In genomic region chr3:50163572-50163971, GRCh38 we compare ENCODE assay signal across 16 cellular contexts. TPM values are rescaled to one million over a fixed set of nuclear protein-coding genes. Genes with fewer than 3 reads are reported as not detected.
DNase-seq lines count a peak whose midpoint lies in the region; ATAC-seq and TF ChIP-seq lines count a peak whose summit lies in the region.
"Had no signal": no experiment of that assay in that cellular context is flagged by ENCODE, and none has a peak within 500 bp of the region (broad histone marks: within the 10 kb centered on the region; RNA-seq: fewer than 3 reads in every experiment).

No MANE protein-coding gene starts in this region.

- H3K4me1 ChIP-seq in Panc1 (ENCODE audit: control insufficient read depth, insufficient read depth, low read length): peaks cover 97% of the 10 kb centered on the region
- H3K4me1 ChIP-seq in neural progenitor cell: peaks cover 60% of the 10 kb centered on the region
- peaks cover 59 to 100% (median 71%) of the 10 kb centered on the region in 4 donors for H3K4me1 ChIP-seq in transverse colon

- TF ChIP-seq CTCF in Panc1 (IDR thresholded peaks at IDR 0.05): no peak
- no peak for TF ChIP-seq CTCF in neural progenitor cell (IDR thresholded peaks at IDR 0.05)
- TF ChIP-seq CTCF in transverse colon (IDR thresholded peaks at IDR 0.05): no peak

- BruUV-seq in Panc1 (replicated peaks; lab: Mats Ljungman, UMichigan): no TSS peak

- DNase-seq in Panc1 (ENCODE audit: low read depth, low spot score) (no peak), epithelial cell of prostate (ENCODE audit: low read depth, low spot score) (no peak), neural progenitor cell (ENCODE audit: low spot score) (no peak), transverse colon (no peak), DMS 273 (lab: John Stamatoyannopoulos, UW; ENCODE audit: unreplicated experiment) (no peak)
- DNase-seq in activated T-cell treated with anti-CD3 and anti-CD28 coated beads, Interleukin-2, amount 50 U/mL, for 4 hours: no peak
- DNase-seq: activated CD8-positive, alpha-beta T cell treated with anti-CD3 and anti-CD28 coated beads, Interleukin-2, amount 10 ng/mL, durations not matched to agents 7 days and 5 days; activated effector memory CD4-positive, alpha-beta T cell treated with anti-CD3 and anti-CD28 coated beads, Interleukin-2, amount 50 U/mL, for 16 hours; Calu3; NCI-H1092 treated with DMSO at 0.1 percent for 48 hours; RPMI8226 had no signal

- peaks cover 10% of the 10 kb centered on the region for H3K27me3 Mint-ChIP-seq in neural progenitor cell (ENCODE audit: insufficient read depth, low read depth)
- H3K27me3 Mint-ChIP-seq in activated T-cell treated with anti-CD3 and anti-CD28 coated beads, Interleukin-2, amount 50 U/mL, for 4 hours (ENCODE audit: low read depth): peaks cover 3% of the 10 kb centered on the region

- no peak overlapping the region for H3K4me3 Mint-ChIP-seq in neural progenitor cell
- H3K4me3 Mint-ChIP-seq in activated T-cell treated with anti-CD3 and anti-CD28 coated beads, Interleukin-2, amount 50 U/mL, for 4 hours: no peak overlapping the region
- H3K4me3 Mint-ChIP-seq: activated CD8-positive, alpha-beta T cell treated with anti-CD3 and anti-CD28 coated beads, Interleukin-2, amount 10 ng/mL, durations not matched to agents 7 days and 5 days; stimulated activated effector memory CD8-positive, alpha-beta T cell treated with anti-CD3 and anti-CD28 coated beads, Interleukin-12 subunit alpha, Interleukin-12 subunit beta, amount 100 ng/mL, for 72 hours had no signal

- CTCF ChIA-PET in Panc1 (lab: Charles Lee): interaction anchor here (0.6 kb wide), 1 partner anchor 63 kb away, joined by 4 read pairs; no protein-coding TSS in a partner anchor

- H3K27ac ChIP-seq in Panc1 (ENCODE audit: low read length) (peak overlapping the region; percentile 96), epithelial cell of prostate (peak overlapping the region; percentile 94), neural progenitor cell (no peak overlapping the region), transverse colon (peak overlapping the region; percentile 71 to 82 (median 80))

- H3K79me2 ChIP-seq in neural progenitor cell (ENCODE audit: low read depth): peaks cover 19% of the 10 kb centered on the region

- no peaks in the 10 kb centered on the region for H3K27me3 ChIP-seq in Panc1 (ENCODE audit: control insufficient read depth, insufficient read depth, low read length)
- H3K27me3 ChIP-seq in neural progenitor cell: no peaks in the 10 kb centered on the region
- H3K27me3 ChIP-seq in transverse colon: no peaks in the 10 kb centered on the region

- peaks cover 98% of the 10 kb centered on the region for H4K20me1 ChIP-seq in neural progenitor cell (ENCODE audit: low read depth)

- peak; percentile 44 for ATAC-seq in Panc1
- no peak for ATAC-seq in activated T-cell treated with anti-CD3 and anti-CD28 coated beads, Interleukin-2, amount 50 U/mL, for 4 hours
- ATAC-seq in GM21825 (IDR thresholded peaks at IDR 0.05; ENCODE audit: unreplicated experiment): no peak
- ATAC-seq: activated CD8-positive, alpha-beta T cell treated with anti-CD3 and anti-CD28 coated beads, Interleukin-2, amount 10 ng/mL, durations not matched to agents 7 days and 5 days; stimulated activated effector memory CD8-positive, alpha-beta T cell treated with anti-CD3 and anti-CD28 coated beads, Interleukin-12 subunit alpha, Interleukin-12 subunit beta, amount 100 ng/mL, for 72 hours had no signal

- no peaks in the 10 kb centered on the region for H3K9me3 ChIP-seq in Panc1 (ENCODE audit: control insufficient read depth, insufficient read depth, low read depth, low read length)
- no peaks in the 10 kb centered on the region for H3K9me3 ChIP-seq in neural progenitor cell (ENCODE audit: low read depth)
- no peaks in the 10 kb centered on the region for H3K9me3 ChIP-seq in transverse colon

- H3K9me3 Mint-ChIP-seq in neural progenitor cell: no peaks in the 10 kb centered on the region
- H3K9me3 Mint-ChIP-seq in activated T-cell treated with anti-CD3 and anti-CD28 coated beads, Interleukin-2, amount 50 U/mL, for 4 hours: no peaks in the 10 kb centered on the region
- H3K9me3 Mint-ChIP-seq: stimulated activated effector memory CD8-positive, alpha-beta T cell treated with anti-CD3 and anti-CD28 coated beads, Interleukin-12 subunit alpha, Interleukin-12 subunit beta, amount 100 ng/mL, for 72 hours had no signal

- no peak for TF ChIP-seq POLR2A in transverse colon (IDR thresholded peaks at IDR 0.05)

- intact Hi-C loops in Panc1 (cut with micrococcal nuclease; ENCODE audit: unreplicated experiment) (no loop called here), transverse colon (cut with DNase I; ENCODE audit: low total_unique reads) (no loop called here)

- no peak overlapping the region for H3K4me2 ChIP-seq in neural progenitor cell

- H3F3A ChIP-seq in neural progenitor cell (ENCODE audit: low read depth): peaks cover 18% of the 10 kb centered on the region

- WGBS in transverse colon (ENCODE audit: low coverage in 1 of 2), 2 donors: 75% methylated on average over 1 of the region's 1 CpG; no CpG with 5 or more reads in 1 of the 2 donors

- H3K36me3 Mint-ChIP-seq in neural progenitor cell: peaks cover 2% of the 10 kb centered on the region
- no peaks in the 10 kb centered on the region for H3K36me3 Mint-ChIP-seq in activated T-cell treated with anti-CD3 and anti-CD28 coated beads, Interleukin-2, amount 50 U/mL, for 4 hours (ENCODE audit: insufficient read depth)
- H3K36me3 Mint-ChIP-seq: stimulated activated effector memory CD8-positive, alpha-beta T cell treated with anti-CD3 and anti-CD28 coated beads, Interleukin-12 subunit alpha, Interleukin-12 subunit beta, amount 100 ng/mL, for 72 hours had no signal

- H2AFZ ChIP-seq in neural progenitor cell (replicated peaks): no peak overlapping the region

- in situ Hi-C loops in Panc1 (cut with HindIII; ENCODE audit: low pct_unique_long_range_greater_than_20kb, low sequenced_read_pairs) (no loop called here), transverse colon (cut with MboI; ENCODE audit: low pct_ligation_motif_present in 1 of 4, low pct_unique_long_range_greater_than_20kb in 1 of 4, low sequenced_read_pairs in 3 of 4) (no loop called here)

- H3K4me1 Mint-ChIP-seq in neural progenitor cell: peaks cover 62% of the 10 kb centered on the region
- H3K4me1 Mint-ChIP-seq in activated T-cell treated with anti-CD3 and anti-CD28 coated beads, Interleukin-2, amount 50 U/mL, for 4 hours (ENCODE audit: low read depth): no peaks in the 10 kb centered on the region
- H3K4me1 Mint-ChIP-seq: stimulated activated effector memory CD8-positive, alpha-beta T cell treated with anti-CD3 and anti-CD28 coated beads, Interleukin-12 subunit alpha, Interleukin-12 subunit beta, amount 100 ng/mL, for 72 hours had no signal

- POLR2A ChIA-PET in Panc1 (lab: Charles Lee): interaction anchor here (1.1 kb wide), 1 partner anchor 10 kb away, joined by 3 read pairs; no protein-coding TSS in a partner anchor

- peak overlapping the region; percentile 17 for H3K27ac Mint-ChIP-seq in neural progenitor cell
- H3K27ac Mint-ChIP-seq: activated CD8-positive, alpha-beta T cell treated with anti-CD3 and anti-CD28 coated beads, Interleukin-2, amount 10 ng/mL, durations not matched to agents 7 days and 5 days; stimulated activated effector memory CD8-positive, alpha-beta T cell treated with anti-CD3 and anti-CD28 coated beads, Interleukin-12 subunit alpha, Interleukin-12 subunit beta, amount 100 ng/mL, for 72 hours had no signal

- H3K4me3 ChIP-seq in Panc1 (ENCODE audit: low read depth in 2 of 2, low read length in 2 of 2): no peak overlapping the region
- no peak overlapping the region for H3K4me3 ChIP-seq in neural progenitor cell
- H3K4me3 ChIP-seq in transverse colon: no peak overlapping the region

- H3K9ac ChIP-seq in neural progenitor cell: no peak overlapping the region

- H3K36me3 ChIP-seq in Panc1 (ENCODE audit: control insufficient read depth, insufficient read depth, low read length) (no peaks in the 10 kb centered on the region), neural progenitor cell (no peaks in the 10 kb centered on the region), transverse colon (no peaks in the 10 kb centered on the region)

- no peak for TF ChIP-seq EP300 in transverse colon (IDR thresholded peaks at IDR 0.05; ENCODE audit: low read depth)

RNA-seq across cellular contexts. Expression of gene SEMA3F, which starts 8.4 kb away (rescaled TPM):
- total RNA-seq in Panc1 (2021; ENCODE audit: unreplicated experiment) (69.6 TPM), neural progenitor cell (ENCODE audit: low replicate concordance) (14.5 and 42.5 TPM in 2 replicates), transverse colon (10 to 100 TPM in 1 of 4 donors, 1 to 10 TPM in 3; 1.9 to 30.6 (median 3.8) TPM)
- polyA plus RNA-seq in Panc1 (2012; ENCODE audit: insufficient read length): 104 TPM
- total RNA-seq in activated T-cell treated with anti-CD3 and anti-CD28 coated beads, Interleukin-2, amount 50 U/mL, for 4 hours: under 1 TPM; 0.19 to 0.24 (median 0.23) TPM
- total RNA-seq: activated CD8-positive, alpha-beta T cell treated with anti-CD3 and anti-CD28 coated beads, Interleukin-2, amount 10 ng/mL, durations not matched to agents 7 days and 5 days had no signal

RNA-seq across cellular contexts. Expression of gene GNAT1, which starts 27.8 kb away (rescaled TPM):
- total RNA-seq in Panc1 (2021; ENCODE audit: unreplicated experiment) (not detected), neural progenitor cell (ENCODE audit: low replicate concordance) (0.03 TPM in 1 of 2 replicates, not detected in the other), transverse colon (not detected)
- polyA plus RNA-seq in Panc1 (2012; ENCODE audit: insufficient read length): not detected
- not detected for total RNA-seq in activated T-cell treated with anti-CD3 and anti-CD28 coated beads, Interleukin-2, amount 50 U/mL, for 4 hours
- total RNA-seq: activated CD8-positive, alpha-beta T cell treated with anti-CD3 and anti-CD28 coated beads, Interleukin-2, amount 10 ng/mL, durations not matched to agents 7 days and 5 days; Calu3; lower leg skin; NCI-H460; occipital lobe had no signal

RNA-seq across cellular contexts. Expression of gene SLC38A3, which starts 41.5 kb away (rescaled TPM):
- total RNA-seq in Panc1 (2021; ENCODE audit: unreplicated experiment) (6.0 TPM), neural progenitor cell (ENCODE audit: low replicate concordance) (0.17 and 0.77 TPM in 2 replicates), transverse colon (not detected)
- polyA plus RNA-seq in Panc1 (2012; ENCODE audit: insufficient read length): 10.6 TPM
- total RNA-seq in activated T-cell treated with anti-CD3 and anti-CD28 coated beads, Interleukin-2, amount 50 U/mL, for 4 hours: under 1 TPM in 2 of 3 donors, not detected in 1; 0.08 to 0.52 TPM
- total RNA-seq: activated CD8-positive, alpha-beta T cell treated with anti-CD3 and anti-CD28 coated beads, Interleukin-2, amount 10 ng/mL, durations not matched to agents 7 days and 5 days; Calu3 had no signal
